26 cellular contexts compared by ENCODE assay signal in the genomic region with DNA sequence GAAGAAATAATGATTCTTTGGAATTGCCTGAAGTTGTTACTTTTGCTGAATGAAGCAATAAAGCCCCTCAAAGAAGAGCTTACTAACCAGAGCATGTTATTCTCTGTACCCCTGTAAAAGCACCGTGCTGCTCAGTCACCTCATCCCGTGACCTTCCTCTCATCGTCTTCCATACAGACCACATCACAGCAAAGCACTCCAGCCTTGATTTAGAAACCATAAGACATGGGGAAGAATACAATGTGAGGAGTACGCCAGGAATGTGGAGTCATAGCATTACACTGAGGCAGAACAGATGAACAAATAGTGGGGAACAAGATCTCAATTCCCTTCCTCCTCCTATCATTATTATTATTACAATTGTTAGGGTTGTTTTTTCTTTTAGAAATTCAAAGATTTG. TPM values are rescaled to one million over a fixed set of nuclear protein-coding genes. Genes with fewer than 3 reads are reported as not detected.
DNase-seq lines count a peak whose midpoint lies in the region; ATAC-seq and TF ChIP-seq lines count a peak whose summit lies in the region.
"Had no signal": no experiment of that assay in that cellular context is flagged by ENCODE, and none has a peak within 500 bp of the region (broad histone marks: within the 10 kb centered on the region; RNA-seq: fewer than 3 reads in every experiment).

No MANE protein-coding gene starts in this region.

- 81 to 86% (median 86%) methylated on average over 4 of the region's 4 CpGs for WGBS in psoas muscle, 3 donors

- H3K27ac ChIP-seq in psoas muscle: no peak overlapping the region
- no peak overlapping the region for H3K27ac ChIP-seq in coronary artery
- H3K27ac ChIP-seq: HL-60, pancreas, thoracic aorta, uterus had no signal

- TF ChIP-seq CTCF in fibroblast of mammary gland (conservative IDR thresholded peaks at IDR 0.05; ENCODE audit: control insufficient read depth, insufficient read depth, low read depth, low read length) (no peak), psoas muscle (IDR thresholded peaks at IDR 0.05) (no peak), coronary artery (IDR thresholded peaks at IDR 0.05) (no peak)

- H3K9me3 ChIP-seq in psoas muscle: no peaks in the 10 kb centered on the region
- H3K9me3 ChIP-seq: Caco-2, HAP-1, pancreas, thoracic aorta, uterus had no signal

- peak; percentile 28 for ATAC-seq in Right ventricle myocardium superior (ENCODE audit: poor library complexity)
- ATAC-seq in left cardiac atrium: no peak
- ATAC-seq in psoas muscle: peak in 3 of 4 donors; percentile 26 to 36 (median 33)
- no peak for ATAC-seq in GM18867 (IDR thresholded peaks at IDR 0.05; ENCODE audit: unreplicated experiment)
- ATAC-seq: pancreas, right cardiac atrium had no signal

- no peaks in the 10 kb centered on the region for H3K4me1 ChIP-seq in psoas muscle
- H3K4me1 ChIP-seq: Caco-2, pancreas, uterus had no signal

- H3K27me3 ChIP-seq in psoas muscle (ENCODE audit: insufficient read depth in 3 of 3, low read length in 2 of 3): no peaks in the 10 kb centered on the region
- H3K27me3 ChIP-seq: pancreas, uterus had no signal

- H3K4me3 ChIP-seq in fibroblast of mammary gland (ENCODE audit: control insufficient read depth, low read depth, low read length) (no peak overlapping the region), psoas muscle (no peak overlapping the region), coronary artery (no peak overlapping the region)
- H3K4me3 ChIP-seq: HAP-1, pancreas, thoracic aorta, uterus had no signal

- H3K36me3 ChIP-seq in psoas muscle (ENCODE audit: insufficient read depth in 1 of 2, low read depth in 1 of 2): peaks cover 18 to 100% of the 10 kb centered on the region in 2 donors

- intact Hi-C loops in Right ventricle myocardium superior (cut with DNase I): no loop called here
- intact Hi-C loops in left cardiac atrium (cut with DNase I): no loop called here
- intact Hi-C loops in psoas muscle (cut with DNase I): loop anchor here in 1 of 2 donors (10.0 kb wide), 1 partner anchor 236 kb away; no protein-coding TSS in a partner anchor

- DNase-seq in Right ventricle myocardium superior (no peak), left cardiac atrium (no peak), LHCN-M2 (ENCODE audit: low read depth) (peak; percentile 90), fibroblast of mammary gland (ENCODE audit: low read depth) (peak; percentile 45), psoas muscle (no peak), NCI-H510A (lab: John Stamatoyannopoulos, UW) (no peak), coronary artery (ENCODE audit: low spot score) (no peak)
- DNase-seq: activated CD4-positive, alpha-beta T cell treated with anti-CD3 and anti-CD28 coated beads, Interleukin-2, amount 50 U/mL, for 4 hours; activated CD4-positive, CD25-positive, alpha-beta regulatory T cell; activated effector memory CD4-positive, alpha-beta T cell treated with anti-CD3 and anti-CD28 coated beads, Interleukin-2, amount 50 U/mL, for 16 hours; Caco-2; DND-41; mesendoderm; naive B cell; NCI-H1092 treated with DMSO at 0.1 percent for 48 hours; NCI-H1930; NCI-H2227 treated with DMSO at 0.1 percent for 48 hours; pancreas; right cardiac atrium; stimulated activated CD4-positive, alpha-beta T cell treated with anti-CD3 and anti-CD28 coated beads, Interleukin-4, amount 100 ng/mL, for 4 hours; stimulated activated naive CD4-positive, alpha-beta T cell treated with Interleukin-2 at 50 U/mL for 16 hours; uterus had no signal

RNA-seq across cellular contexts. Expression of gene ERAP1, which starts 49.1 kb away (rescaled TPM):
- total RNA-seq in Right ventricle myocardium superior (36.4 TPM), left cardiac atrium (10 to 100 TPM; 38.4 to 38.8 TPM), LHCN-M2 (2014; rRNA removed) (17.5 and 27.6 TPM in 2 replicates), psoas muscle (10 to 100 TPM; 28.8 to 54.9 (median 30.7) TPM)
- 14.6 TPM for polyA plus RNA-seq in LHCN-M2 (2012)
- 10 to 100 TPM in 2 of 3 donors, 1 to 10 TPM in 1; 7.4 to 20.5 (median 10.5) TPM for polyA plus RNA-seq in psoas muscle

Comparison
In these comparisons a context has a peak if more than half of its experiments do, and no peak if none do; other contexts are left out.
1. ATAC-seq: peak in Right ventricle myocardium superior (single experiment) and psoas muscle (3 of 4); none in left cardiac atrium (0 of 2) and GM18867 (single experiment).
2. DNase-seq: peak in LHCN-M2 (single experiment) and fibroblast of mammary gland (single experiment); none in Right ventricle myocardium superior (single experiment), left cardiac atrium (single experiment), psoas muscle (0 of 2), NCI-H510A (single experiment) and coronary artery (single experiment).